Comparison of ENCODE assay signal across 9 cellular contexts in the genomic region with DNA sequence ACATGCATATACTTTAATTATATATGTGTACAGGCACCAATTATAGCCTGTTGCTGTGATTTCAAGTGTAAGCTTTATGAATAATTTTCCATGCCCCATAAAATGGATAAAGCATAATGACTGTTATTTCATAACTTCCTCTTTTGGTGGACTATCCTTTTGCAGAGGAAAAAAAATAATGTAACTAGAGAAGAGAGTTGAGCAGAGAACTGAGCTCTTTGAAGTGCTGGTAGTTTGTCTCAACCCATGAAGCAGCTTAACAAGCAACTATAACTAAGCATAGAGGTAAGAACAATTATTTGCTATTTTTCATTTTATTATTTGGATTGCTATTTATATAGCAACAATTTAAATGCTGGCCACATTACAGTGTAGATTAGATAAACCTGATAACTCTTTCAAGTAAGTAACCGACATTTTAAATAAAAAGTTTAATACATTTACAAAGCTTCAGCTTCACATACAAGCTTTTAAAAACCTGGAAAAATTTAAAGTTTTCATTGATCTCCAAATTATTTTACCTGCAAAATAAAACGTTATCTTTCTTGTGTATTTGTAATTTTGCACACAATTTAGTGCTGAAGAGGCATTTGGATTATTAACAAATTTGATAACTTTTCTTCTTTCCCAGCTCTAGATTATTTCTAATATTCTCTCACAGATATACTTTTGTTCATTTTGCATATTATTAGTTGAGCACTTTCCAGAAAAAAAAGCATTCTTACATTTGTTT.
DNase-seq lines count a peak whose midpoint lies in the region; ATAC-seq, FAIRE-seq and TF ChIP-seq lines count a peak whose summit lies in the region.
"Had no signal": no experiment of that assay in that cellular context is flagged by ENCODE, and none has a peak within 500 bp of the region (broad histone marks: within the 10 kb centered on the region; RNA-seq: fewer than 3 reads in every experiment).

No MANE protein-coding gene starts in this region.

- CTCF ChIA-PET in HEK293T (lab: Yijun Ruan, JAX), result no interaction called here

- peak; percentile 38 for ATAC-seq in GM21717 (IDR thresholded peaks at IDR 0.05; ENCODE audit: unreplicated experiment)
- no peak for ATAC-seq in GM18520 (IDR thresholded peaks at IDR 0.05; ENCODE audit: unreplicated experiment)

- DNase-seq in GF-D8 (lab: John Stamatoyannopoulos, UW) (peak; percentile 96), NCI-H69 (lab: John Stamatoyannopoulos, UW) (peak; percentile 60), SHP77 treated with DMSO at 0.1 percent for 48 hours (lab: John Stamatoyannopoulos, UW) (no peak), HEK293T (ENCODE audit: extremely low spot score) (no peak), OCI-M2 (lab: John Stamatoyannopoulos, UW; ENCODE audit: unreplicated experiment) (no peak)

- peak; percentile 66 for FAIRE-seq in endometrium (lab: Jason Lieb, UNC)
- FAIRE-seq: HepG2 had no signal

- POLR2A ChIA-PET in HEK293T (lab: Yijun Ruan, JAX), result no interaction called here

TF ChIP-seq in HEK293T, 16 proteins besides CTCF, POLR2A, EP300 and RAD21:
- TF ChIP-seq LEF1 (IDR thresholded peaks at IDR 0.05; ENCODE audit: borderline replicate concordance), result no peak
- no peak; the same call in 1 of the 2 replicates for TF ChIP-seq FOXA1 (IDR thresholded peaks at IDR 0.05)
- no peak for TF ChIP-seq ARNT (IDR thresholded peaks at IDR 0.05)
- no peak for TF ChIP-seq NFRKB (IDR thresholded peaks at IDR 0.05)
- TF ChIP-seq CTBP1 (IDR thresholded peaks at IDR 0.05; ENCODE audit: borderline replicate concordance), result no peak
- TF ChIP-seq BHLHE40 (IDR thresholded peaks at IDR 0.05; ENCODE audit: borderline replicate concordance), result no peak
- no peak for TF ChIP-seq L3MBTL2 (conservative IDR thresholded peaks at IDR 0.05)
- no peak for TF ChIP-seq SUZ12 (IDR thresholded peaks at IDR 0.05)
- TF ChIP-seq ZNF384 (IDR thresholded peaks at IDR 0.05), result no peak
- TF ChIP-seq, protein P1, sequence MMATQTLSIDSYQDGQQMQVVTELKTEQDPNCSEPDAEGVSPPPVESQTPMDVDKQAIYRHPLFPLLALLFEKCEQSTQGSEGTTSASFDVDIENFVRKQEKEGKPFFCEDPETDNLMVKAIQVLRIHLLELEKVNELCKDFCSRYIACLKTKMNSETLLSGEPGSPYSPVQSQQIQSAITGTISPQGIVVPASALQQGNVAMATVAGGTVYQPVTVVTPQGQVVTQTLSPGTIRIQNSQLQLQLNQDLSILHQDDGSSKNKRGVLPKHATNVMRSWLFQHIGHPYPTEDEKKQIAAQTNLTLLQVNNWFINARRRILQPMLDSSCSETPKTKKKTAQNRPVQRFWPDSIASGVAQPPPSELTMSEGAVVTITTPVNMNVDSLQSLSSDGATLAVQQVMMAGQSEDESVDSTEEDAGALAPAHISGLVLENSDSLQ (IDR thresholded peaks at IDR 0.05), result no peak
- no peak for TF ChIP-seq ELF4 (IDR thresholded peaks at IDR 0.05)
- no peak for TF ChIP-seq FOXK2 (IDR thresholded peaks at IDR 0.05)
- no peak for TF ChIP-seq FOXM1 (IDR thresholded peaks at IDR 0.05; ENCODE audit: borderline replicate concordance)
- TF ChIP-seq SP1 (IDR thresholded peaks at IDR 0.05), result no peak
- no peak for TF ChIP-seq HDGF (IDR thresholded peaks at IDR 0.05; ENCODE audit: borderline replicate concordance)
- no peak for TF ChIP-seq TARDBP (IDR thresholded peaks at IDR 0.05)

Comparison
In these comparisons a context has a peak if more than half of its experiments do, and no peak if none do; other contexts are left out.
1. DNase-seq: peak in GF-D8 (single experiment) and NCI-H69 (single experiment); none in SHP77 treated with DMSO at 0.1 percent for 48 hours (single experiment), HEK293T (single experiment) and OCI-M2 (single experiment).